ENCODE assay signal across 1 cellular context in the genomic region with DNA sequence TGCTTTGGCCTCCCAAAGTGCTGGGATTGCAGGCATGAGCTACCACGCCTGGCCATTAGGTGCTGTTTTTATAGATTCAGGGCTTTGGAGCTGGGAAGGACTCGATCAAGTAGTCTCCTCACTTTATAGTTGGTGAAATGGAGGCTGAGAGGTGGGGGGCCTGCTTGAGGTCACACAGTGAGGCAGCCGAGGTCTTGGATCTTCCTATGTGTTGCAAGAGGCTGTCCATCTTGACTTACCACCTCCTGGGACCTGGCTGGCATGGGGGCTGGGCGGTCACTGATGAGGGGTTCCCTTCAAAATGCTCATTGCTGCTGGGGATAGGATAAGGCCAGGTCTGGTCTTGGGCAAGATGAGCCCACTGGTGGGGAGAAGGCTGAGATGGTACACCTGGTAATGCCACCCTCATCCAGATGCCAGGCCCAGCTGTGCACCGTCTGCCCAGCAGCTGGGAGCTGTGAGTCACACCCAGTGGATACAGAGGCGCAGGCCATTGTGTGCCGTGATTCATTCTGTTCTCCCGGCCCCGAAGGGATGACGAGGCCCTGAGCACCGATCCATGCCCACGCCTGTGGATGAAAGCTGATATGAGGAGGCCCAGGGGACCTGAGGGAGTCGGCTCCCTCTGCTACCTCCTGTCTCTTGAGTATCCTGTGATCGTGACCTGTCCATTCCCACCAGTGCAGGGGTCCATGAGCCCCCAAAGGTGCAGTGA.
TF ChIP-seq lines count a peak whose summit lies in the region.

No MANE protein-coding gene starts in this region.

TF ChIP-seq in SK-N-SH, 30 proteins besides CTCF, POLR2A, EP300 and RAD21 (continued from another document):
- no peak for TF ChIP-seq ZBTB33 (IDR thresholded peaks at IDR 0.05; ENCODE audit: borderline replicate concordance, low read depth)
- peak; percentile 95 for TF ChIP-seq TCF12 (IDR thresholded peaks at IDR 0.05)
- peak; percentile 49 for TF ChIP-seq PBX3 (IDR thresholded peaks at IDR 0.05)
- TF ChIP-seq TAF1 (IDR thresholded peaks at IDR 0.05; ENCODE audit: borderline replicate concordance, low read depth, low read length) = no peak
- peak; percentile 96 for TF ChIP-seq FOSL2 (IDR thresholded peaks at IDR 0.05; ENCODE audit: borderline replicate concordance, low read depth)
- TF ChIP-seq SIN3A (IDR thresholded peaks at IDR 0.05; ENCODE audit: borderline replicate concordance, low read depth, low read length) = no peak
- TF ChIP-seq NFIC (IDR thresholded peaks at IDR 0.05; ENCODE audit: borderline replicate concordance) = peak; percentile 52
- no peak for TF ChIP-seq CHD2 (IDR thresholded peaks at IDR 0.05; ENCODE audit: low read length, partially characterized antibody)
- TF ChIP-seq SMC3 (IDR thresholded peaks at IDR 0.05; ENCODE audit: low read depth, low read length) = no peak
- no peak for TF ChIP-seq REST (IDR thresholded peaks at IDR 0.05; ENCODE audit: low read depth, low read length)
- TF ChIP-seq RCOR1 (IDR thresholded peaks at IDR 0.05; ENCODE audit: low read length) = no peak
- TF ChIP-seq, protein P1, sequence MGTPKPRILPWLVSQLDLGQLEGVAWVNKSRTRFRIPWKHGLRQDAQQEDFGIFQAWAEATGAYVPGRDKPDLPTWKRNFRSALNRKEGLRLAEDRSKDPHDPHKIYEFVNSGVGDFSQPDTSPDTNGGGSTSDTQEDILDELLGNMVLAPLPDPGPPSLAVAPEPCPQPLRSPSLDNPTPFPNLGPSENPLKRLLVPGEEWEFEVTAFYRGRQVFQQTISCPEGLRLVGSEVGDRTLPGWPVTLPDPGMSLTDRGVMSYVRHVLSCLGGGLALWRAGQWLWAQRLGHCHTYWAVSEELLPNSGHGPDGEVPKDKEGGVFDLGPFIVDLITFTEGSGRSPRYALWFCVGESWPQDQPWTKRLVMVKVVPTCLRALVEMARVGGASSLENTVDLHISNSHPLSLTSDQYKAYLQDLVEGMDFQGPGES (IDR thresholded peaks at IDR 0.05; ENCODE audit: low read depth, low read length) = no peak
